8 cellular contexts compared by ENCODE assay signal in genomic region chr16:15704545-15704987, GRCh38.
DNase-seq lines count a peak whose midpoint lies in the region; ATAC-seq and TF ChIP-seq lines count a peak whose summit lies in the region.

No MANE protein-coding gene starts in this region.

- ATAC-seq in GM18498 (IDR thresholded peaks at IDR 0.05; ENCODE audit: unreplicated experiment), result no peak

- DNase-seq in NCI-H187 (lab: John Stamatoyannopoulos, UW), result peak; percentile 16 to 38
- no peak for DNase-seq in NCI-H187 treated with DMSO at 0.1 percent for 48 hours (lab: John Stamatoyannopoulos, UW)
- peak; percentile 34 for DNase-seq in NCI-H2107 treated with DMSO at 0.1 percent for 48 hours (lab: John Stamatoyannopoulos, UW; ENCODE audit: unreplicated experiment)
- peak; percentile 51 for DNase-seq in activated CD4-positive, CD25-positive, alpha-beta regulatory T cell treated with anti-CD3 and anti-CD28 coated beads, Interleukin-2, amount 50 U/mL, for 16 hours (ENCODE audit: low read depth, low spot score)
- DNase-seq in cardiac fibroblast (ENCODE audit: low read depth in 2 of 2), result peak; percentile 81 to 85
- peak; percentile 60 for DNase-seq in kidney tubule cell (ENCODE audit: low spot score)
- peak; percentile 75 to 84 for DNase-seq in stimulated activated CD4-positive, alpha-beta T cell treated with anti-CD3 and anti-CD28 coated beads, Interleukin-2, amount 100 ng/mL, for 48 hours

- TF ChIP-seq CTCF in cardiac fibroblast (IDR thresholded peaks at IDR 0.05; ENCODE audit: low read depth, low read length), result peak; percentile 84

- H3K4me3 ChIP-seq in cardiac fibroblast (replicated peaks in 1 of 2; ENCODE audit: low read depth in 2 of 2, low read length in 2 of 2), result no peak overlapping the region
